8 cellular contexts compared by ENCODE assay signal in the genomic region with DNA sequence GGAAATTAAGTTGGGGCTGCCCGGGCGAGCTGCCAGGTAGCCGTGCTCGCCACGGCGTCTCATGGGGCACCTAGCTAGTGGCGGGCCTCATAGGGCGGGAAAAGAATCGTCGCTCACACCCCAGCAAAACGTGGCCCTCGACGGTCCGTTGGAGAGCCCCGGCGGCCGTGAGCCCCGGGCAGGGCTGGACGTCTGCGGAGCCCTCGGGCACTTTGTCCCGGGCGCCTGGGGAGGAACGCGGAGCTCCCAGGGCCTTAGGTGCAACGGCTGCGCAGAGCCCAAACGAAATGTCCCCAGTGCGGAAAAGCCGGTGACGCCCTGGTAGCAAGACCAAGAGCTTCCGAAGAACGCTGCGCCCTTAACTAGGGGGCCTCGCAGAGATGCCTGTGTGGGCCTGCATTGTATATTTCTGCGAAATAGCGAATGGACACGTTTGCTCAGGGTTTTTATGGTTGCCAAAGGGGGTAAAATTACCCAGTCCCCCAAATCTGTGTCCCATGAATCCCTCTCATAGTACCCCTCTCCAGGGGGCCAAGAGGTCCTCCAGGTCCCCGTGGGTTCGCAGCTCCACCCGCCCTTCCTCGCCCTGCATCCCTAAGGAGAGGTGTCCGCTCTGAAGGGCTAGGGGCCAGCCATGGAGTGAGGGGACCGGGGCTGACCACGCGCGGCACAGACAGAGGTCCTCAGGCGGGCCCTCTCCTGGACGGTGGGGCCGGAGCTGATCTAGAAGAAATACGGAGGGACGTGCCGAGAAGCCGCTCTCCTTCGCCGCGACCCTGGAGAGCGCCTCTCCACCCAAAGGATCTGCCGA. TPM values are rescaled to one million over a fixed set of nuclear protein-coding genes. Genes with fewer than 3 reads are reported as not detected.
DNase-seq lines count a peak whose midpoint lies in the region; ATAC-seq lines count a peak whose summit lies in the region.

No MANE protein-coding gene starts in this region.

- no peak overlapping the region; the same call in 1 of the 2 replicates for H3K9ac ChIP-seq in HUES64 (ENCODE audit: low read depth, low read length)

- no peak overlapping the region for H3K27ac ChIP-seq in HUES64 (ENCODE audit: low read depth, low read length)

- peak; percentile 14 for DNase-seq in activated effector memory CD4-positive, alpha-beta T cell treated with Interleukin-2 at 50 U/mL for 16 hours
- peak; percentile 26 for DNase-seq in stimulated activated CD8-positive, alpha-beta memory T cell treated with anti-CD3 and anti-CD28 coated beads, Interleukin-4, amount 100 ng/mL, for 24 hours (ENCODE audit: low read depth)
- DNase-seq in DMS79 treated with DMSO at 0.1 percent for 48 hours (lab: John Stamatoyannopoulos, UW) (no peak), NCI-H2227 treated with DMSO at 0.1 percent for 48 hours (lab: John Stamatoyannopoulos, UW) (no peak), NCI-H748 (lab: John Stamatoyannopoulos, UW; ENCODE audit: unreplicated experiment) (no peak)

- H3K9me3 ChIP-seq in HUES64 (ENCODE audit: insufficient read depth, low read depth, low read length) (no peaks in the 10 kb centered on the region), iPS-18c (ENCODE audit: control insufficient read depth, insufficient read depth, low read length) (peaks cover 2% of the 10 kb centered on the region)

- H3K36me3 ChIP-seq in HUES64 (ENCODE audit: insufficient read depth, low read length), result no peaks in the 10 kb centered on the region

- H3K4me1 ChIP-seq in HUES64 (ENCODE audit: insufficient read depth, low read length), result peaks cover 7% of the 10 kb centered on the region

- 1% methylated on average over 59 of the region's 59 CpGs for WGBS in HUES64

- ATAC-seq in GM21717 (IDR thresholded peaks at IDR 0.05; ENCODE audit: unreplicated experiment), result no peak

- peaks cover 82% of the 10 kb centered on the region for H3K27me3 ChIP-seq in HUES64 (ENCODE audit: insufficient read depth, low read length)

- H3K4me3 ChIP-seq in HUES64 (ENCODE audit: low read length) (peak overlapping the region; percentile 69), iPS-18c (ENCODE audit: insufficient read depth, low read depth, low read length) (peak overlapping the region; percentile 72)

RNA-seq across cellular contexts. Expression of a gene that starts 1.0 kb away (rescaled TPM):
- 1.8 TPM for polyA plus RNA-seq in HUES64 (2013, experiment 1 of 2)
- polyA plus RNA-seq in HUES64 (2013, experiment 2 of 2), result 2.1 TPM

Comparison
In these comparisons a context has a peak if more than half of its experiments do, and no peak if none do; other contexts are left out.
1. DNase-seq: peak in activated effector memory CD4-positive, alpha-beta T cell treated with Interleukin-2 at 50 U/mL for 16 hours (single experiment) and stimulated activated CD8-positive, alpha-beta memory T cell treated with anti-CD3 and anti-CD28 coated beads, Interleukin-4, amount 100 ng/mL, for 24 hours (single experiment); none in DMS79 treated with DMSO at 0.1 percent for 48 hours (single experiment), NCI-H2227 treated with DMSO at 0.1 percent for 48 hours (single experiment) and NCI-H748 (single experiment).